Comparison of ENCODE assay signal across 16 cellular contexts in the genomic region with DNA sequence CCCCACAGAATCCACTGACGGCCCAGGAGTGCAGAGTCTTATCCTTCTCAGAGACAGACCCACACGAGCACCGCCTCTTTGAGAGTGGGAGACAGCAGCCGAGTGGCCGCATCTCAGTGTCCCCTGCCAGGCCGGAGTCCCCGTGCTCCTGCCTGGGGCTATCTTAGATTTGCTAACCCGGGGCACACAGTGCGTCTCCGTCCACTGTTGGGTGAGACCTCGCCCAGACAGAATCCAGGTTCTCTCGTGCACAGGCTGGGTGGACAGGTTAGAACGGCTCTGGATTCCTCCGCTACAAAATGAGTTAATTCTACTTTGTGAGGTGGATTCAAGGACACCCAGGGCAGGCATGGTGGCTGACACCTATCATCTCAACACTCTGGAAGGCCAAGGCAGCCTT.
"Had no signal": no experiment of that assay in that cellular context is flagged by ENCODE, and none has a peak within 500 bp of the region (broad histone marks: within the 10 kb centered on the region; RNA-seq: fewer than 3 reads in every experiment).

No MANE protein-coding gene starts in this region.

- H3K4me3 Mint-ChIP-seq: activated B cell treated with CpG ODN at 0.5 μM for 24 hours; activated CD8-positive, alpha-beta T cell treated with anti-CD3 and anti-CD28 coated beads, Interleukin-2, amount 10 ng/mL, durations not matched to agents 7 days and 5 days; effector memory CD8-positive, alpha-beta T cell; naive thymus-derived CD8-positive, alpha-beta T cell; neural progenitor cell; stimulated activated effector memory CD8-positive, alpha-beta T cell treated with anti-CD3 and anti-CD28 coated beads, Interleukin-12 subunit alpha, Interleukin-12 subunit beta, amount 100 ng/mL, for 72 hours; stimulated activated naive CD8-positive, alpha-beta T cell treated with anti-CD3 and anti-CD28 coated beads, Interleukin-15, Interleukin-2, amounts not matched to agents 100 ng/mL and 50 ng/mL, for 24 hours had no signal

- H3K36me3 ChIP-seq: brain microvascular endothelial cell, lower lobe of right lung, neural progenitor cell, thoracic aorta had no signal

- ATAC-seq: activated CD8-positive, alpha-beta T cell treated with anti-CD3 and anti-CD28 coated beads, Interleukin-2, amount 10 ng/mL, durations not matched to agents 7 days and 5 days; effector memory CD8-positive, alpha-beta T cell; esophagus mucosa had no signal

- H3K27me3 ChIP-seq: brain microvascular endothelial cell, dorsolateral prefrontal cortex, heart right ventricle, neural progenitor cell had no signal

- DNase-seq: activated B cell treated with CpG ODN at 0.5 μM for 24 hours, amniotic stem cell, heart right ventricle, kidney glomerular epithelial cell, lower lobe of right lung had no signal

- H3K9me3 ChIP-seq: heart right ventricle, lower lobe of right lung, thoracic aorta had no signal

- H3K27ac ChIP-seq: brain microvascular endothelial cell, coronary artery, dorsolateral prefrontal cortex, heart right ventricle, lower lobe of right lung, neural progenitor cell, thoracic aorta had no signal

- H3K4me3 ChIP-seq: coronary artery, dorsolateral prefrontal cortex, heart right ventricle, lower lobe of right lung, neural progenitor cell, thoracic aorta had no signal

- H3K36me3 Mint-ChIP-seq: stimulated activated effector memory CD8-positive, alpha-beta T cell treated with anti-CD3 and anti-CD28 coated beads, Interleukin-12 subunit alpha, Interleukin-12 subunit beta, amount 100 ng/mL, for 72 hours had no signal

- H3K4me1 ChIP-seq: neural progenitor cell had no signal

- H3K27me3 Mint-ChIP-seq: activated B cell treated with CpG ODN at 0.5 μM for 24 hours; stimulated activated naive CD8-positive, alpha-beta T cell treated with anti-CD3 and anti-CD28 coated beads, Interleukin-15, Interleukin-2, amounts not matched to agents 100 ng/mL and 50 ng/mL, for 24 hours had no signal

- H3K9me3 Mint-ChIP-seq: activated B cell treated with CpG ODN at 0.5 μM for 24 hours; effector memory CD8-positive, alpha-beta T cell; stimulated activated effector memory CD8-positive, alpha-beta T cell treated with anti-CD3 and anti-CD28 coated beads, Interleukin-12 subunit alpha, Interleukin-12 subunit beta, amount 100 ng/mL, for 72 hours; stimulated activated naive CD8-positive, alpha-beta T cell treated with anti-CD3 and anti-CD28 coated beads, Interleukin-15, Interleukin-2, amounts not matched to agents 100 ng/mL and 50 ng/mL, for 24 hours had no signal

- H3K27ac Mint-ChIP-seq: activated CD8-positive, alpha-beta T cell treated with anti-CD3 and anti-CD28 coated beads, Interleukin-2, amount 10 ng/mL, durations not matched to agents 7 days and 5 days; effector memory CD8-positive, alpha-beta T cell; stimulated activated effector memory CD8-positive, alpha-beta T cell treated with anti-CD3 and anti-CD28 coated beads, Interleukin-12 subunit alpha, Interleukin-12 subunit beta, amount 100 ng/mL, for 72 hours; stimulated activated naive CD8-positive, alpha-beta T cell treated with anti-CD3 and anti-CD28 coated beads, Interleukin-15, Interleukin-2, amounts not matched to agents 100 ng/mL and 50 ng/mL, for 24 hours had no signal
